Comparison of ENCODE assay signal across 1 cellular context in the genomic region with DNA sequence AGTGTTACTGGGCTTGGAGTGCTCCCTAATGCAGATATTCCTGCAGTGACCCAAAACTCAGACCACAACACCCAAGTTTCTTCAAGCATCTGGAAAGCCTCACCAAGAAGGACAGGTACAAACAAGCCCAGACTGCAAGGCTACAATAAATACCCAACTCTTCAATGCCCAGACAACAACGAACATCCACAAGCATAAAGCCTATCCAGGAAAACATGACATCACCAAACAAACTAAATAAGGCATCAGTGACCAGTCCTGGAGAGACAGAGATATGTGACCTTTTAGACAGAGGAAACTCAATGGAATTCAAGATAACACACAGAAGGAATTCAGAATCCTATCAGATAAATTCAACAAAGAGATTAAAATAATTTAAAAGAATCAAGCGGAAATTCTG.
TF ChIP-seq lines count a peak whose summit lies in the region.

No MANE protein-coding gene starts in this region.

TF ChIP-seq in SK-N-SH, 30 proteins besides CTCF, POLR2A, EP300 and RAD21 (continued from another document):
- TF ChIP-seq GABPA (IDR thresholded peaks at IDR 0.05; ENCODE audit: low read depth) (no peak), YY1 (IDR thresholded peaks at IDR 0.05; ENCODE audit: low read depth) (no peak), POLR2AphosphoS5 (IDR thresholded peaks at IDR 0.05; ENCODE audit: low read depth, low read length) (no peak), TCF12 (IDR thresholded peaks at IDR 0.05) (no peak), TAF1 (IDR thresholded peaks at IDR 0.05; ENCODE audit: borderline replicate concordance, low read depth, low read length) (no peak), NRF1 (IDR thresholded peaks at IDR 0.05; ENCODE audit: low read depth, low read length) (no peak), MEF2A (IDR thresholded peaks at IDR 0.05; ENCODE audit: borderline replicate concordance, low read depth) (no peak)
- TF ChIP-seq, protein P1, sequence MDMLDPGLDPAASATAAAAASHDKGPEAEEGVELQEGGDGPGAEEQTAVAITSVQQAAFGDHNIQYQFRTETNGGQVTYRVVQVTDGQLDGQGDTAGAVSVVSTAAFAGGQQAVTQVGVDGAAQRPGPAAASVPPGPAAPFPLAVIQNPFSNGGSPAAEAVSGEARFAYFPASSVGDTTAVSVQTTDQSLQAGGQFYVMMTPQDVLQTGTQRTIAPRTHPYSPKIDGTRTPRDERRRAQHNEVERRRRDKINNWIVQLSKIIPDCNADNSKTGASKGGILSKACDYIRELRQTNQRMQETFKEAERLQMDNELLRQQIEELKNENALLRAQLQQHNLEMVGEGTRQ (IDR thresholded peaks at IDR 0.05; ENCODE audit: borderline replicate concordance, low read depth, low read length): no peak
- TF ChIP-seq, protein P2, sequence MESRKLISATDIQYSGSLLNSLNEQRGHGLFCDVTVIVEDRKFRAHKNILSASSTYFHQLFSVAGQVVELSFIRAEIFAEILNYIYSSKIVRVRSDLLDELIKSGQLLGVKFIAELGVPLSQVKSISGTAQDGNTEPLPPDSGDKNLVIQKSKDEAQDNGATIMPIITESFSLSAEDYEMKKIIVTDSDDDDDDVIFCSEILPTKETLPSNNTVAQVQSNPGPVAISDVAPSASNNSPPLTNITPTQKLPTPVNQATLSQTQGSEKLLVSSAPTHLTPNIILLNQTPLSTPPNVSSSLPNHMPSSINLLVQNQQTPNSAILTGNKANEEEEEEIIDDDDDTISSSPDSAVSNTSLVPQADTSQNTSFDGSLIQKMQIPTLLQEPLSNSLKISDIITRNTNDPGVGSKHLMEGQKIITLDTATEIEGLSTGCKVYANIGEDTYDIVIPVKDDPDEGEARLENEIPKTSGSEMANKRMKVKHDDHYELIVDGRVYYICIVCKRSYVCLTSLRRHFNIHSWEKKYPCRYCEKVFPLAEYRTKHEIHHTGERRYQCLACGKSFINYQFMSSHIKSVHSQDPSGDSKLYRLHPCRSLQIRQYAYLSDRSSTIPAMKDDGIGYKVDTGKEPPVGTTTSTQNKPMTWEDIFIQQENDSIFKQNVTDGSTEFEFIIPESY (IDR thresholded peaks at IDR 0.05; ENCODE audit: borderline replicate concordance, low read depth): no peak
- TF ChIP-seq, protein P3, sequence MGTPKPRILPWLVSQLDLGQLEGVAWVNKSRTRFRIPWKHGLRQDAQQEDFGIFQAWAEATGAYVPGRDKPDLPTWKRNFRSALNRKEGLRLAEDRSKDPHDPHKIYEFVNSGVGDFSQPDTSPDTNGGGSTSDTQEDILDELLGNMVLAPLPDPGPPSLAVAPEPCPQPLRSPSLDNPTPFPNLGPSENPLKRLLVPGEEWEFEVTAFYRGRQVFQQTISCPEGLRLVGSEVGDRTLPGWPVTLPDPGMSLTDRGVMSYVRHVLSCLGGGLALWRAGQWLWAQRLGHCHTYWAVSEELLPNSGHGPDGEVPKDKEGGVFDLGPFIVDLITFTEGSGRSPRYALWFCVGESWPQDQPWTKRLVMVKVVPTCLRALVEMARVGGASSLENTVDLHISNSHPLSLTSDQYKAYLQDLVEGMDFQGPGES (IDR thresholded peaks at IDR 0.05; ENCODE audit: low read depth, low read length): no peak
